Comparison of ENCODE assay signal across 12 cellular contexts in genomic region chr20:22692119-22692475, GRCh38.
DNase-seq lines count a peak whose midpoint lies in the region; ATAC-seq and TF ChIP-seq lines count a peak whose summit lies in the region.
"Had no signal": no experiment of that assay in that cellular context is flagged by ENCODE, and none has a peak within 500 bp of the region (broad histone marks: within the 10 kb centered on the region; RNA-seq: fewer than 3 reads in every experiment).

No MANE protein-coding gene starts in this region.

- H3K79me2 ChIP-seq in SK-N-SH (ENCODE audit: insufficient read depth) (no peaks in the 10 kb centered on the region), mesendoderm (ENCODE audit: control insufficient read depth, insufficient read depth, low read length) (no peaks in the 10 kb centered on the region)

- peak overlapping the region in 7 of 12 donors; percentile 16 to 61 (median 31) for H3K27ac ChIP-seq in heart left ventricle
- no peak overlapping the region for H3K27ac ChIP-seq in SK-N-SH (ENCODE audit: low read depth in 2 of 2, low read length in 1 of 2)
- H3K27ac ChIP-seq in mesendoderm (ENCODE audit: low read depth, low read length), result no peak overlapping the region
- H3K27ac ChIP-seq in testis, result peak overlapping the region; percentile 9 to 46
- H3K27ac ChIP-seq: SJSA1, vagina had no signal

- 35 to 44% (median 40%) methylated on average over 4 of the region's 4 CpGs for WGBS in heart left ventricle, 4 donors
- WGBS in SK-N-SH (ENCODE audit: low lambda C conversion rate), result 36% methylated on average over 4 of the region's 4 CpGs
- WGBS in mesendoderm (ENCODE audit: extremely low coverage, insufficient coverage, low lambda C conversion rate), result no CpG with 5 or more reads among the region's 4 CpGs
- WGBS in testis, 2 donors, result 15 to 23% methylated on average over 4 of the region's 4 CpGs

- no peaks in the 10 kb centered on the region for H3K9me2 ChIP-seq in SK-N-SH

- H3K18ac ChIP-seq in mesendoderm (ENCODE audit: low read length), result no peak overlapping the region

- no peak overlapping the region for H3K4ac ChIP-seq in mesendoderm (ENCODE audit: low read depth, low read length)

- TF ChIP-seq EP300 in SK-N-SH (IDR thresholded peaks at IDR 0.05; ENCODE audit: borderline replicate concordance in 1 of 2, low read depth in 1 of 2, low read length in 1 of 2), result no peak

- no peak overlapping the region for H2BK15ac ChIP-seq in mesendoderm (replicated peaks; ENCODE audit: low read depth)

- H3K56ac ChIP-seq in mesendoderm (ENCODE audit: low read length), result peak overlapping the region; percentile 69

- peak in 2 of 4 donors; percentile 5 to 23 for ATAC-seq in heart left ventricle

- TF ChIP-seq CTCF in heart left ventricle (IDR thresholded peaks at IDR 0.05) (no peak), SK-N-SH (IDR thresholded peaks at IDR 0.05) (no peak), testis (IDR thresholded peaks at IDR 0.05) (no peak), osteocyte (IDR thresholded peaks at IDR 0.05) (no peak)

- H3K27me3 ChIP-seq in heart left ventricle (no peaks in the 10 kb centered on the region), SK-N-SH (ENCODE audit: insufficient read depth) (peaks cover 14% of the 10 kb centered on the region; the same call in 1 of the 2 replicates), mesendoderm (ENCODE audit: insufficient read depth, low read length, poor library complexity) (no peaks in the 10 kb centered on the region), testis (no peaks in the 10 kb centered on the region)
- H3K27me3 ChIP-seq: SJSA1, vagina had no signal

- H3K9ac ChIP-seq in SK-N-SH, result no peak overlapping the region
- H3K9ac ChIP-seq in mesendoderm (ENCODE audit: low read length), result no peak overlapping the region

- no peaks in the 10 kb centered on the region for H3K79me1 ChIP-seq in mesendoderm (ENCODE audit: low read length)

- H4K5ac ChIP-seq in mesendoderm (ENCODE audit: low read length), result no peak overlapping the region

- no peak overlapping the region for H3K27ac Mint-ChIP-seq in osteocyte (ENCODE audit: unreplicated experiment)
- H3K27ac Mint-ChIP-seq: activated CD4-positive, alpha-beta T cell treated with anti-CD3 and anti-CD28 coated beads for 36 hours; mesothelial cell of epicardium had no signal

- H3K23ac ChIP-seq in mesendoderm (ENCODE audit: low read length), result no peak overlapping the region

- H3K4me2 ChIP-seq in SK-N-SH (peak overlapping the region; percentile 43; the same call in 1 of the 2 replicates), mesendoderm (ENCODE audit: low read length) (no peak overlapping the region)

- H3F3A ChIP-seq in SK-N-SH (replicated peaks; ENCODE audit: insufficient read depth), result no peaks in the 10 kb centered on the region

- H3K9me3 Mint-ChIP-seq in osteocyte (ENCODE audit: unreplicated experiment), result no peaks in the 10 kb centered on the region
- H3K9me3 Mint-ChIP-seq: mesothelial cell of epicardium had no signal

- H4K8ac ChIP-seq in mesendoderm (ENCODE audit: low read depth, low read length), result no peak overlapping the region

- H3K36me3 Mint-ChIP-seq in osteocyte (ENCODE audit: unreplicated experiment), result no peaks in the 10 kb centered on the region
- H3K36me3 Mint-ChIP-seq: mesothelial cell of epicardium had no signal

- no peaks in the 10 kb centered on the region for H3K9me3 ChIP-seq in heart left ventricle
- no peaks in the 10 kb centered on the region for H3K9me3 ChIP-seq in SK-N-SH
- H3K9me3 ChIP-seq in testis, result no peaks in the 10 kb centered on the region
- H3K9me3 ChIP-seq: SJSA1, vagina had no signal

- H3K4me3 Mint-ChIP-seq in osteocyte (ENCODE audit: unreplicated experiment), result no peak overlapping the region
- H3K4me3 Mint-ChIP-seq: activated CD4-positive, alpha-beta T cell treated with anti-CD3 and anti-CD28 coated beads for 36 hours; mesothelial cell of epicardium had no signal

- no peaks in the 10 kb centered on the region for H4K20me1 ChIP-seq in SK-N-SH (ENCODE audit: insufficient read depth)

- peaks cover 8% of the 10 kb centered on the region for H3K4me1 Mint-ChIP-seq in osteocyte (ENCODE audit: unreplicated experiment)
- H3K4me1 Mint-ChIP-seq: activated CD4-positive, alpha-beta T cell treated with anti-CD3 and anti-CD28 coated beads for 36 hours; mesothelial cell of epicardium had no signal

- H3K4me1 ChIP-seq in heart left ventricle (peaks cover 0 to 25% (median 8%) of the 10 kb centered on the region in 12 donors), SK-N-SH (ENCODE audit: control insufficient read depth in 1 of 2, insufficient read depth in 2 of 2, low read depth in 1 of 2, low read length in 1 of 2) (peaks cover 0 to 3% of the 10 kb centered on the region in 2 experiments; a peak in 1 of 4 replicates), mesendoderm (ENCODE audit: control insufficient read depth, low read depth, low read length) (peaks cover 3% of the 10 kb centered on the region), testis (peaks cover 13% of the 10 kb centered on the region)

- intact Hi-C loops in heart left ventricle (cut with DNase I) (loop anchor here in 9 of 10 donors (1.0 to 10.0 kb wide), 14 partner anchors 160 to 655 kb away; partner anchors contain the start of gene THBD (in 3 of the 9)), cardiac septum (cut with DNase I) (loop anchor here (1.0 to 10.0 kb wide), 3 partner anchors 173 to 543 kb away; no protein-coding TSS in a partner anchor), testis (cut with DNase I; ENCODE audit: low total_unique reads) (loop anchor here (10.0 kb wide), 3 partner anchors 373 to 643 kb away; no protein-coding TSS in a partner anchor)

- H3K4me3 ChIP-seq in heart left ventricle, result peak overlapping the region in 6 of 12 donors; percentile 18 to 32 (median 26)
- no peak overlapping the region for H3K4me3 ChIP-seq in SK-N-SH (ENCODE audit: low read depth in 2 of 2, low read length in 1 of 2)
- H3K4me3 ChIP-seq in mesendoderm (ENCODE audit: low read length), result no peak overlapping the region
- H3K4me3 ChIP-seq in testis, result peak overlapping the region; percentile 13 to 36
- H3K4me3 ChIP-seq: SJSA1, vagina had no signal

- CTCF ChIA-PET in SK-N-SH (lab: Yijun Ruan, JAX), result interaction anchor here (0.6 to 5.9 kb wide), 32 partner anchors 9 to 915 kb away, joined by 3 to 131 read pairs (median 4); no protein-coding TSS in a partner anchor

- POLR2A ChIA-PET in SK-N-SH (lab: Yijun Ruan, JAX), result no interaction called here

- H3K36me3 ChIP-seq in heart left ventricle, result no peaks in the 10 kb centered on the region
- H3K36me3 ChIP-seq in SK-N-SH (replicated peaks in 1 of 2; ENCODE audit: control insufficient read depth in 1 of 2, insufficient read depth in 2 of 2, low read length in 1 of 2), result no peaks in the 10 kb centered on the region
- no peaks in the 10 kb centered on the region for H3K36me3 ChIP-seq in mesendoderm (ENCODE audit: control insufficient read depth, insufficient read depth, low read length)
- no peaks in the 10 kb centered on the region for H3K36me3 ChIP-seq in testis (ENCODE audit: low read depth, missing control alignments)
- H3K36me3 ChIP-seq: SJSA1, vagina had no signal

- DNase-seq in heart left ventricle, result no peak
- DNase-seq in cardiac septum (ENCODE audit: low spot score), result no peak
- no peak for DNase-seq in SK-N-SH
- no peak for DNase-seq in mesendoderm
- DNase-seq in testis, result no peak
- DNase-seq in SK-N-DZ (ENCODE audit: low spot score), result no peak
- no peak for DNase-seq in NCI-H1105 (lab: John Stamatoyannopoulos, UW)
- DNase-seq in osteocyte (ENCODE audit: extremely low spot score, unreplicated experiment), result no peak

- TF ChIP-seq RAD21 in SK-N-SH (IDR thresholded peaks at IDR 0.05; ENCODE audit: low read length), result no peak

- no peak overlapping the region for H2BK120ac ChIP-seq in mesendoderm (ENCODE audit: low read depth, low read length)

- H2AFZ ChIP-seq in SK-N-SH (ENCODE audit: low read depth), result peak overlapping the region; percentile 69; the same call in 1 of the 2 replicates

- TF ChIP-seq POLR2A in heart left ventricle (IDR thresholded peaks at IDR 0.05) (no peak), testis (IDR thresholded peaks at IDR 0.05) (no peak)

- no peaks in the 10 kb centered on the region for H3K27me3 Mint-ChIP-seq in osteocyte (ENCODE audit: unreplicated experiment)

- no peak overlapping the region for H2AK5ac ChIP-seq in mesendoderm (ENCODE audit: low read length)

- H2BK5ac ChIP-seq in mesendoderm (ENCODE audit: low read length), result no peak overlapping the region

TF ChIP-seq in SK-N-SH, 30 proteins besides CTCF, POLR2A, EP300 and RAD21 (continues in another document):
- TF ChIP-seq JUND (IDR thresholded peaks at IDR 0.05) (no peak), ELF1 (IDR thresholded peaks at IDR 0.05) (no peak), TCF12 (IDR thresholded peaks at IDR 0.05) (no peak), FOSL2 (IDR thresholded peaks at IDR 0.05; ENCODE audit: borderline replicate concordance, low read depth) (no peak), CHD2 (IDR thresholded peaks at IDR 0.05; ENCODE audit: low read length, partially characterized antibody) (no peak), RXRA (IDR thresholded peaks at IDR 0.05; ENCODE audit: borderline replicate concordance, low read depth) (no peak), MAX (IDR thresholded peaks at IDR 0.05; ENCODE audit: low read depth) (no peak), USF2 (IDR thresholded peaks at IDR 0.05; ENCODE audit: borderline replicate concordance, low read depth, low read length) (no peak)

Comparison
In these comparisons a context has a peak if more than half of its experiments do, and no peak if none do; other contexts are left out.
1. H3K27ac ChIP-seq: peak in heart left ventricle (7 of 12) and testis (2 of 2); none in SK-N-SH (0 of 2) and mesendoderm (single experiment).
2. H3K4me3 ChIP-seq: peak in testis (2 of 2); none in SK-N-SH (0 of 2) and mesendoderm (single experiment).